In genomic region chr9:81656004-81656403, GRCh38 we compare ENCODE assay signal across 12 cellular contexts. TPM values are rescaled to one million over a fixed set of nuclear protein-coding genes. Genes with fewer than 3 reads are reported as not detected.
A peak's percentile ranks its signal among the peaks of the same experiment; 100 is the strongest.
DNase-seq lines count a peak whose midpoint lies in the region; ATAC-seq, FAIRE-seq and TF ChIP-seq lines count a peak whose summit lies in the region.
"Had no signal": no experiment of that assay in that cellular context is flagged by ENCODE, and none has a peak within 500 bp of the region (broad histone marks: within the 10 kb centered on the region; RNA-seq: fewer than 3 reads in every experiment).

No MANE protein-coding gene starts in this region.

- H3K4me1 ChIP-seq in esophagus squamous epithelium: peaks cover 4 to 41% (median 5%) of the 10 kb centered on the region in 3 donors
- peaks cover 3% of the 10 kb centered on the region in 2 donors for H3K4me1 ChIP-seq in kidney (ENCODE audit: control insufficient read depth in 1 of 2, insufficient read depth in 1 of 2, low read depth in 1 of 2, low read length in 2 of 2)

- H3K36me3 ChIP-seq in esophagus squamous epithelium: peaks cover 0 to 17% (median 0%) of the 10 kb centered on the region in 3 donors
- H3K36me3 ChIP-seq in kidney (ENCODE audit: control insufficient read depth in 1 of 2, insufficient read depth in 2 of 2, low read length in 2 of 2): no peaks in the 10 kb centered on the region

- H3K27me3 ChIP-seq in esophagus squamous epithelium: no peaks in the 10 kb centered on the region
- H3K27me3 ChIP-seq: tibial nerve had no signal

- H3K9me3 ChIP-seq in esophagus squamous epithelium (no peaks in the 10 kb centered on the region), kidney (ENCODE audit: control insufficient read depth in 1 of 2, low read length in 2 of 2) (no peaks in the 10 kb centered on the region)
- H3K9me3 ChIP-seq: tibial nerve had no signal

- ATAC-seq in GM19467 (IDR thresholded peaks at IDR 0.05; ENCODE audit: unreplicated experiment): peak; percentile 81
- peak; percentile 88 for ATAC-seq in HG03354 (IDR thresholded peaks at IDR 0.05; ENCODE audit: poor library complexity, severe bottlenecking, unreplicated experiment)

- TF ChIP-seq CTCF in esophagus squamous epithelium (IDR thresholded peaks at IDR 0.05): no peak
- TF ChIP-seq CTCF in kidney (IDR thresholded peaks at IDR 0.05; ENCODE audit: borderline replicate concordance, extremely low read depth, insufficient read depth): no peak

- WGBS in esophagus squamous epithelium, 2 donors: 51 to 56% methylated on average over 3 of the region's 3 CpGs

- TF ChIP-seq POLR2A in esophagus squamous epithelium (IDR thresholded peaks at IDR 0.05): no peak

- H3K9ac ChIP-seq in kidney (ENCODE audit: low read length in 2 of 2): no peak overlapping the region

- FAIRE-seq in kidney (lab: Jason Lieb, UNC): no peak
- FAIRE-seq: H54 had no signal

- peak; percentile 57 for DNase-seq in CD1c-positive myeloid dendritic cell (ENCODE audit: extremely low spot score)
- DNase-seq in esophagus squamous epithelium (lab: John Stamatoyannopoulos, UW): peak; percentile 25
- DNase-seq in NCI-H1694 (lab: John Stamatoyannopoulos, UW): no peak
- DNase-seq in stimulated activated CD4-positive, alpha-beta T cell treated with anti-CD3 and anti-CD28 coated beads, Interleukin-2, amount 100 ng/mL, for 24 hours: no peak
- no peak for DNase-seq in kidney
- no peak for DNase-seq in activated CD4-positive, alpha-beta T cell treated with anti-CD3 and anti-CD28 coated beads, Interleukin-2, amount 50 U/mL, for 48 hours
- DNase-seq: NCI-H187 had no signal

- H3K27ac ChIP-seq in esophagus squamous epithelium (no peak overlapping the region), kidney (ENCODE audit: low read depth in 2 of 2, low read length in 2 of 2) (no peak overlapping the region)

- intact Hi-C loops in esophagus squamous epithelium (cut with DNase I): no loop called here
- intact Hi-C loops in kidney (cut with DNase I): no loop called here

- H3K4me3 ChIP-seq in esophagus squamous epithelium (no peak overlapping the region), kidney (ENCODE audit: low read length in 2 of 2) (no peak overlapping the region)
- H3K4me3 ChIP-seq: smooth muscle cell, tibial nerve had no signal

RNA-seq across cellular contexts. Expression of gene TLE1, which starts 33.3 kb away (rescaled TPM):
- total RNA-seq in esophagus squamous epithelium (10 to 100 TPM; 17.1 to 43.3 (median 20.4) TPM), kidney (52.5 TPM)
- polyA plus RNA-seq in kidney (ENCODE audit: insufficient read depth, low read depth, low replicate concordance): 10.8 TPM

Comparison
In these comparisons a context has a peak if more than half of its experiments do, and no peak if none do; other contexts are left out.
1. DNase-seq: peak in CD1c-positive myeloid dendritic cell (single experiment) and esophagus squamous epithelium (single experiment); none in NCI-H1694 (single experiment), stimulated activated CD4-positive, alpha-beta T cell treated with anti-CD3 and anti-CD28 coated beads, Interleukin-2, amount 100 ng/mL, for 24 hours (0 of 2), kidney (single experiment) and activated CD4-positive, alpha-beta T cell treated with anti-CD3 and anti-CD28 coated beads, Interleukin-2, amount 50 U/mL, for 48 hours (0 of 2).